ENCODE assay signal across 26 cellular contexts in genomic region chr12:72028966-72029365, GRCh38.
"Had no signal": no experiment of that assay in that cellular context is flagged by ENCODE, and none has a peak within 500 bp of the region (broad histone marks: within the 10 kb centered on the region; RNA-seq: fewer than 3 reads in every experiment).

No MANE protein-coding gene starts in this region.

- ATAC-seq: activated T-cell treated with anti-CD3 and anti-CD28 coated beads, Interleukin-2, amount 50 U/mL, for 4 hours; activated T-helper 17 cell treated with anti-CD3 and anti-CD28 coated beads, Interleukin-2, amount 50 U/mL, for 72 hours; body of pancreas; effector memory CD8-positive, alpha-beta T cell; foreskin keratinocyte; gastrocnemius medialis; heart left ventricle; T-helper 17 cell; WTC11 had no signal

- DNase-seq: activated CD4-positive, alpha-beta memory T cell treated with anti-CD3 and anti-CD28 coated beads, Interleukin-2, amount 10 ng/mL, durations not matched to agents 7 days and 5 days; activated CD4-positive, alpha-beta T cell treated with anti-CD3 and anti-CD28 coated beads for 1 hour; activated CD4-positive, alpha-beta T cell treated with anti-CD3 and anti-CD28 coated beads for 4 hours; activated CD4-positive, alpha-beta T cell treated with anti-CD3 and anti-CD28 coated beads, Interleukin-2, amount 10 ng/mL, durations not matched to agents 7 days and 5 days; activated CD4-positive, alpha-beta T cell treated with anti-CD3 and anti-CD28 coated beads, Interleukin-2, amount 50 U/mL, for 4 hours; activated effector memory CD4-positive, alpha-beta T cell treated with Interleukin-2 at 50 U/mL for 16 hours; activated gamma-delta T cell treated with Interleukin-2 at 50 U/mL for 16 hours; activated naive CD4-positive, alpha-beta T cell treated with anti-CD3 and anti-CD28 coated beads, Interleukin-2, amount 50 U/mL, for 16 hours; activated naive CD4-positive, alpha-beta T cell treated with Interleukin-2 at 50 U/mL for 16 hours; activated T-cell treated with anti-CD3 and anti-CD28 coated beads, Interleukin-2, amount 50 U/mL, for 4 hours; amniotic stem cell; aorta; body of pancreas; caudate nucleus; cortex of kidney; dermis blood vessel endothelial cell; effector CD4-positive, alpha-beta T cell; effector memory CD8-positive, alpha-beta T cell; erythroblast; foreskin keratinocyte; gastrocnemius medialis; glutamatergic neuron; heart left ventricle; T-helper 17 cell had no signal
